ENCODE assay signal across 28 cellular contexts in genomic region chr6:163098827-163099469, GRCh38.
A peak's percentile ranks its signal among the peaks of the same experiment; 100 is the strongest.
DNase-seq lines count a peak whose midpoint lies in the region; FAIRE-seq lines count a peak whose summit lies in the region.
"Had no signal": no experiment of that assay in that cellular context is flagged by ENCODE, and none has a peak within 500 bp of the region (broad histone marks: within the 10 kb centered on the region; RNA-seq: fewer than 3 reads in every experiment).

No MANE protein-coding gene starts in this region.

- FAIRE-seq in GM19239 (lab: Jason Lieb, UNC), result no peak
- FAIRE-seq: GM18507, HepG2, small intestine had no signal

- no peak overlapping the region for H3K9ac ChIP-seq in HUES6 (ENCODE audit: low read length)
- H3K9ac ChIP-seq: BLaER1 had no signal

- H3K4me1 ChIP-seq in HUES6 (ENCODE audit: control insufficient read depth, insufficient read depth, low read length), result peaks cover 17% of the 10 kb centered on the region; the same call in 1 of the 2 replicates
- H3K4me1 ChIP-seq: BLaER1, tibial artery had no signal

- H3K27ac ChIP-seq in HUES6 (ENCODE audit: low read depth, low read length) (peak overlapping the region; percentile 74), cingulate gyrus (ENCODE audit: low read depth, low read length) (peak overlapping the region; percentile 21)
- H3K27ac ChIP-seq: BLaER1, tibial artery, WERI-Rb-1 had no signal

- H3K36me3 ChIP-seq in HUES6 (ENCODE audit: control insufficient read depth, insufficient read depth, low read length), result no peaks in the 10 kb centered on the region
- H3K36me3 ChIP-seq: BLaER1, tibial artery, WERI-Rb-1 had no signal

- DNase-seq in Daoy (ENCODE audit: low read depth), result peak; percentile 34
- DNase-seq in pons (ENCODE audit: low spot score), result peak; percentile 57
- DNase-seq in GM19240 (ENCODE audit: insufficient read length, low spot score), result no peak
- DNase-seq in GM19239 (ENCODE audit: insufficient read length, low spot score), result no peak
- DNase-seq in hepatic stellate cell (ENCODE audit: low spot score), result no peak
- DNase-seq: activated CD4-positive, alpha-beta T cell treated with anti-CD3 and anti-CD28 coated beads, Interleukin-2, amount 50 U/mL, for 1 hour; activated CD8-positive, alpha-beta memory T cell treated with anti-CD3 and anti-CD28 coated beads, Interleukin-2, amount 10 ng/mL, durations not matched to agents 7 days and 5 days; activated naive CD4-positive, alpha-beta T cell treated with anti-CD3 and anti-CD28 coated beads, Interleukin-2, amount 10 ng/mL, durations not matched to agents 7 days and 5 days; central memory CD4-positive, alpha-beta T cell; COR-L47; DMS79; islet precursor cell; Karpas-422; naive thymus-derived CD8-positive, alpha-beta T cell; NCI-H1436; NCI-H2081 treated with DMSO at 0.1 percent for 48 hours; NCI-H446 treated with DMSO at 0.1 percent for 48 hours; NCI-H82; RPMI8226; small intestine; T-helper 2 cell; tibial artery; WERI-Rb-1 had no signal

- no peaks in the 10 kb centered on the region for H3K27me3 ChIP-seq in HUES6 (ENCODE audit: control insufficient read depth, insufficient read depth, low read length)
- H3K27me3 ChIP-seq: BLaER1, tibial artery had no signal

- peaks cover 9% of the 10 kb centered on the region for H3K9me3 ChIP-seq in HUES6 (ENCODE audit: control insufficient read depth, insufficient read depth, low read depth, low read length)
- H3K9me3 ChIP-seq: tibial artery had no signal

- no peak overlapping the region for H3K4me3 ChIP-seq in HUES6 (ENCODE audit: low read depth, low read length)
- H3K4me3 ChIP-seq: BLaER1, tibial artery had no signal

Comparison
In these comparisons a context has a peak if more than half of its experiments do, and no peak if none do; other contexts are left out.
1. DNase-seq: peak in Daoy (single experiment) and pons (single experiment); none in GM19240 (single experiment), GM19239 (single experiment) and hepatic stellate cell (single experiment).